ENCODE assay signal across 8 cellular contexts in genomic region chr5:102681403-102681983, GRCh38.
A peak's percentile ranks its signal among the peaks of the same experiment; 100 is the strongest.
DNase-seq lines count a peak whose midpoint lies in the region; TF ChIP-seq lines count a peak whose summit lies in the region.

No MANE protein-coding gene starts in this region.

- peak; percentile 94 for TF ChIP-seq CTCF in H9 (conservative IDR thresholded peaks at IDR 0.05)
- peak; percentile 72 for TF ChIP-seq CTCF in Loucy (conservative IDR thresholded peaks at IDR 0.05; ENCODE audit: low read length)
- TF ChIP-seq CTCF in RWPE1 (conservative IDR thresholded peaks at IDR 0.05; ENCODE audit: low read depth): peak; percentile 80

- H2AFZ ChIP-seq in H9 (ENCODE audit: low read length) (no peak overlapping the region), Loucy (ENCODE audit: low read length) (no peak overlapping the region)

- H3K79me2 ChIP-seq in H9 (ENCODE audit: insufficient read depth, low read length): no peaks in the 10 kb centered on the region
- H3K79me2 ChIP-seq in Loucy (ENCODE audit: insufficient read depth, low read length): no peaks in the 10 kb centered on the region

- DNase-seq in GM03348 (ENCODE audit: low spot score): peak; percentile 71
- DNase-seq in H9: peak; percentile 63
- DNase-seq in RWPE1 (ENCODE audit: low spot score): peak; percentile 68
- peak; percentile 16 for DNase-seq in activated effector memory CD4-positive, alpha-beta T cell treated with Interleukin-2 at 50 U/mL for 16 hours
- DNase-seq in germinal center (ENCODE audit: low spot score): peak; percentile 27
- peak in 9 of 10 donors; percentile 28 to 94 (median 71) for DNase-seq in posterior cingulate gyrus
- no peak for DNase-seq in mesenteric fat pad (ENCODE audit: low spot score)

- no peaks in the 10 kb centered on the region for H3K79me1 ChIP-seq in H9 (ENCODE audit: insufficient read depth, low read depth, low read length, poor library complexity, severe bottlenecking)

- H3K9me2 ChIP-seq in Loucy (replicated peaks; ENCODE audit: low read depth, low read length): no peaks in the 10 kb centered on the region

- H4K91ac ChIP-seq in H9 (ENCODE audit: insufficient read length, low read depth, low read length): no peak overlapping the region

- no peak overlapping the region for H3K14ac ChIP-seq in H9 (ENCODE audit: insufficient read depth, low read length)

- CTCF ChIA-PET in RWPE1 (lab: Yijun Ruan, JAX): interaction anchor here (0.5 to 1.5 kb wide), 26 partner anchors 11 to 1350 kb away, joined by 3 to 12 read pairs (median 3); no protein-coding TSS in a partner anchor

- peaks cover 0 to 2% (median 0%) of the 10 kb centered on the region in 3 experiments; a peak in 2 of 7 replicates for H3K36me3 Mint-ChIP-seq in H9 (ENCODE audit: insufficient read depth in 1 of 3, low read depth in 3 of 3)

- H2BK12ac ChIP-seq in H9 (ENCODE audit: insufficient read length, low read depth, low read length): no peak overlapping the region

- H3K36me3 ChIP-seq in Loucy (ENCODE audit: insufficient read depth, low read length): no peaks in the 10 kb centered on the region

- H2AK5ac ChIP-seq in H9 (ENCODE audit: insufficient read length, low read length): no peak overlapping the region

- no peak overlapping the region for H3K23ac ChIP-seq in H9 (ENCODE audit: insufficient read length, low read depth, low read length)

- H2BK5ac ChIP-seq in H9 (ENCODE audit: insufficient read length, low read length): no peak overlapping the region

- H3F3A ChIP-seq in Loucy (ENCODE audit: low read depth): no peaks in the 10 kb centered on the region

- H3K4me3 ChIP-seq in Loucy (ENCODE audit: low read length, poor library complexity, severe bottlenecking): no peak overlapping the region

- no peak overlapping the region for H3K4me3 Mint-ChIP-seq in H9

- POLR2A ChIA-PET in RWPE1 (lab: Yijun Ruan, JAX; ENCODE audit: low non-redundant PET): no interaction called here

- peaks cover 3 to 4% of the 10 kb centered on the region in 2 experiments; a peak in 3 of 5 replicates for H3K9me3 Mint-ChIP-seq in H9

- peaks cover 2% of the 10 kb centered on the region; the same call in 1 of the 2 replicates for H3K27me3 Mint-ChIP-seq in H9 (ENCODE audit: low read depth)

- H3K27me3 ChIP-seq in H9 (ENCODE audit: insufficient read depth, low read length): no peaks in the 10 kb centered on the region
- no peaks in the 10 kb centered on the region for H3K27me3 ChIP-seq in Loucy (ENCODE audit: insufficient read depth, low read length, poor library complexity, severe bottlenecking)

- no peaks in the 10 kb centered on the region for H3K23me2 ChIP-seq in H9 (ENCODE audit: insufficient read length, low read depth, low read length, poor library complexity, severe bottlenecking)

- WGBS in H9 (ENCODE audit: extremely low coverage, insufficient read length, low lambda C conversion rate): no CpG with 5 or more reads among the region's 2 CpGs

- H3K18ac ChIP-seq in H9 (ENCODE audit: insufficient read length, low read depth, low read length): no peak overlapping the region

- H4K20me1 ChIP-seq in H9 (ENCODE audit: control insufficient read depth, insufficient read depth, insufficient read length) (no peaks in the 10 kb centered on the region), Loucy (ENCODE audit: insufficient read depth, low read length, poor library complexity, severe bottlenecking) (no peaks in the 10 kb centered on the region)

- no peak overlapping the region for H3K4me2 ChIP-seq in H9 (ENCODE audit: insufficient read depth, insufficient read length, low read length)
- no peak overlapping the region for H3K4me2 ChIP-seq in Loucy (ENCODE audit: low read depth, low read length, poor library complexity, severe bottlenecking)

- H2BK120ac ChIP-seq in H9 (ENCODE audit: low read depth, low read length, poor library complexity, severe bottlenecking): no peak overlapping the region

- H4K8ac ChIP-seq in H9 (replicated peaks; ENCODE audit: insufficient read length, low read depth, low read length): no peak overlapping the region

- no peak overlapping the region for H4K5ac ChIP-seq in H9 (ENCODE audit: insufficient read length, low read depth, low read length)

- H3K9me3 ChIP-seq in H9 (ENCODE audit: control insufficient read depth, low read depth, low read length): no peaks in the 10 kb centered on the region
- no peaks in the 10 kb centered on the region for H3K9me3 ChIP-seq in Loucy (ENCODE audit: insufficient read depth, low read depth, low read length)

- no peak overlapping the region for H3K27ac Mint-ChIP-seq in H9

- no peaks in the 10 kb centered on the region for H3K4me1 Mint-ChIP-seq in H9

- H3K4ac ChIP-seq in H9 (ENCODE audit: low read depth, low read length): no peak overlapping the region

- H3K4me1 ChIP-seq in H9 (ENCODE audit: insufficient read depth, low read length) (no peaks in the 10 kb centered on the region), Loucy (ENCODE audit: insufficient read depth, low read length, poor library complexity, severe bottlenecking) (no peaks in the 10 kb centered on the region)

- H2BK20ac ChIP-seq in H9 (ENCODE audit: low read depth, low read length, poor library complexity, severe bottlenecking): no peak overlapping the region

- no peak overlapping the region for H2BK15ac ChIP-seq in H9 (ENCODE audit: low read depth, low read length)

- intact Hi-C loops in posterior cingulate gyrus (cut with DNase I): loop anchor here (2.0 kb wide), 1 partner anchor 359 kb away; no protein-coding TSS in a partner anchor

- H3K27ac ChIP-seq in H9 (ENCODE audit: insufficient read length, low read depth, low read length) (no peak overlapping the region), RWPE1 (no peak overlapping the region)

- H3K9ac ChIP-seq in H9 (ENCODE audit: extremely low read depth, insufficient read length, low read length): no peak overlapping the region
- no peak overlapping the region for H3K9ac ChIP-seq in Loucy (ENCODE audit: low read depth, low read length, poor library complexity, severe bottlenecking)

- no peak overlapping the region for H3K56ac ChIP-seq in H9 (ENCODE audit: insufficient read length, low read depth, low read length)

- no peak overlapping the region for H3T11ph ChIP-seq in H9 (ENCODE audit: low read length)
